Comparison of ENCODE assay signal across 1 cellular context in genomic region chr15:74367296-74367854, GRCh38.
TF ChIP-seq lines count a peak whose summit lies in the region.

CYP11A1 (minus strand) TSS chr15:74367646; CDS start chr15:74367585, 61 bp downstream.

TF ChIP-seq in HepG2, 621 proteins besides CTCF, POLR2A, EP300 and RAD21:
- TF ChIP-seq FOXP1 (IDR thresholded peaks at IDR 0.05) (no peak), FOXP1 (CRISPR knock-in tag; IDR thresholded peaks at IDR 0.05) (no peak), NBN (conservative IDR thresholded peaks at IDR 0.05) (no peak), ZNF782 (CRISPR knock-in tag; IDR thresholded peaks at IDR 0.05; ENCODE audit: borderline replicate concordance) (no peak)
